Comparison of ENCODE assay signal across 21 cellular contexts in genomic region chr7:148515728-148516715, GRCh38.
"Had no signal": no experiment of that assay in that cellular context is flagged by ENCODE, and none has a peak within 500 bp of the region (broad histone marks: within the 10 kb centered on the region; RNA-seq: fewer than 3 reads in every experiment).

No MANE protein-coding gene starts in this region.

- H3K4me1 ChIP-seq: body of pancreas, esophagus muscularis mucosa, left ventricle myocardium inferior, prostate gland, spleen, upper lobe of right lung had no signal

- H3K4me3 ChIP-seq: body of pancreas, esophagus muscularis mucosa, left ventricle myocardium inferior, prostate gland, spleen, upper lobe of right lung had no signal

- ATAC-seq: body of pancreas, natural killer cell, upper lobe of right lung had no signal

- H3K9me3 Mint-ChIP-seq: activated naive CD4-positive, alpha-beta T cell treated with anti-CD3 and anti-CD28 coated beads for 36 hours; activated naive CD8-positive, alpha-beta T cell treated with anti-CD3 and anti-CD28 coated beads, Interleukin-2, amount 10 ng/mL, durations not matched to agents 7 days and 5 days; activated T-cell treated with anti-CD3 and anti-CD28 coated beads, Interleukin-2, amount 50 U/mL, for 24 hours; natural killer cell had no signal

- H3K9me3 ChIP-seq: body of pancreas, esophagus muscularis mucosa, left ventricle myocardium inferior, prostate gland, spleen, upper lobe of right lung had no signal

- H3K36me3 Mint-ChIP-seq: activated naive CD8-positive, alpha-beta T cell treated with anti-CD3 and anti-CD28 coated beads, Interleukin-2, amount 10 ng/mL, durations not matched to agents 7 days and 5 days; natural killer cell had no signal

- H3K27ac ChIP-seq: body of pancreas, esophagus muscularis mucosa, left ventricle myocardium inferior, prostate gland, spleen, upper lobe of right lung had no signal

- H3K4me1 Mint-ChIP-seq: activated naive CD8-positive, alpha-beta T cell treated with anti-CD3 and anti-CD28 coated beads, Interleukin-2, amount 10 ng/mL, durations not matched to agents 7 days and 5 days; natural killer cell had no signal

- H3K27me3 ChIP-seq: body of pancreas had no signal

- DNase-seq: activated CD4-positive, alpha-beta T cell treated with anti-CD3 and anti-CD28 coated beads for 1 hour; activated CD4-positive, alpha-beta T cell treated with anti-CD3 and anti-CD28 coated beads, Interleukin-2, amount 50 U/mL, for 1 hour; activated naive CD4-positive, alpha-beta T cell treated with anti-CD3 and anti-CD28 coated beads for 36 hours; activated naive CD8-positive, alpha-beta T cell treated with anti-CD3 and anti-CD28 coated beads, Interleukin-2, amount 10 ng/mL, durations not matched to agents 7 days and 5 days; activated T-cell treated with anti-CD3 and anti-CD28 coated beads, Interleukin-2, amount 50 U/mL, for 24 hours; amygdala; body of pancreas; caudate nucleus; dermis blood vessel endothelial cell; effector memory CD4-positive, alpha-beta T cell; hypothalamus; left ventricle myocardium inferior; midbrain; natural killer cell; spleen; stimulated activated CD4-positive, alpha-beta T cell treated with anti-CD3 and anti-CD28 coated beads, Interleukin-4, amount 100 ng/mL, for 1 hour; stimulated activated naive CD4-positive, alpha-beta T cell treated with Interleukin-2 at 50 U/mL for 16 hours; T-helper 9 cell; upper lobe of right lung had no signal

- H3K36me3 ChIP-seq: esophagus muscularis mucosa, left ventricle myocardium inferior, prostate gland, spleen, upper lobe of right lung had no signal

- H3K4me3 Mint-ChIP-seq: activated naive CD4-positive, alpha-beta T cell treated with anti-CD3 and anti-CD28 coated beads for 36 hours; activated naive CD8-positive, alpha-beta T cell treated with anti-CD3 and anti-CD28 coated beads, Interleukin-2, amount 10 ng/mL, durations not matched to agents 7 days and 5 days; activated T-cell treated with anti-CD3 and anti-CD28 coated beads, Interleukin-2, amount 50 U/mL, for 24 hours; natural killer cell had no signal

- H3K27ac Mint-ChIP-seq: activated naive CD4-positive, alpha-beta T cell treated with anti-CD3 and anti-CD28 coated beads for 36 hours; activated naive CD8-positive, alpha-beta T cell treated with anti-CD3 and anti-CD28 coated beads, Interleukin-2, amount 10 ng/mL, durations not matched to agents 7 days and 5 days; activated T-cell treated with anti-CD3 and anti-CD28 coated beads, Interleukin-2, amount 50 U/mL, for 24 hours; natural killer cell had no signal
